ENCODE assay signal across 9 cellular contexts in genomic region chr4:15771419-15772058, GRCh38. TPM values are rescaled to one million over a fixed set of nuclear protein-coding genes. Genes with fewer than 3 reads are reported as not detected.
DNase-seq lines count a peak whose midpoint lies in the region; ATAC-seq and TF ChIP-seq lines count a peak whose summit lies in the region.
"Had no signal": no experiment of that assay in that cellular context is flagged by ENCODE, and none has a peak within 500 bp of the region (broad histone marks: within the 10 kb centered on the region; RNA-seq: fewer than 3 reads in every experiment).

No MANE protein-coding gene starts in this region.

- peak; percentile 37 for DNase-seq in activated T-helper 1 cell treated with anti-CD3 and anti-CD28 coated beads, Interleukin-12 subunit alpha, Interleukin-12 subunit beta, Interleukin-2, Interleukin-4 antibody, amounts not matched to agents 30 ng/mL and 10 ng/mL and 1 ng/mL, durations not matched to agents 14 hours and 24 hours and 36 hours (ENCODE audit: low spot score)
- DNase-seq in DMS79 (lab: John Stamatoyannopoulos, UW): no peak
- no peak for DNase-seq in coronary artery (ENCODE audit: low spot score)
- DNase-seq in MG63: no peak
- no peak for DNase-seq in H9
- DNase-seq: NCI-H510A had no signal

- no peak overlapping the region for H3K4me3 ChIP-seq in coronary artery
- no peak overlapping the region for H3K4me3 ChIP-seq in MG63

- H3K4me1 Mint-ChIP-seq in activated T-helper 1 cell treated with anti-CD3 and anti-CD28 coated beads, Interleukin-12 subunit alpha, Interleukin-12 subunit beta, Interleukin-2, Interleukin-4 antibody, amounts not matched to agents 30 ng/mL and 10 ng/mL and 1 ng/mL, durations not matched to agents 14 hours and 24 hours and 36 hours (ENCODE audit: low read depth): peaks cover 85% of the 10 kb centered on the region
- H3K4me1 Mint-ChIP-seq in H9: peaks cover 0 to 6% of the 10 kb centered on the region in 2 experiments; a peak in 2 of 4 replicates

- no peaks in the 10 kb centered on the region for H3K9me3 Mint-ChIP-seq in activated T-helper 1 cell treated with anti-CD3 and anti-CD28 coated beads, Interleukin-12 subunit alpha, Interleukin-12 subunit beta, Interleukin-2, Interleukin-4 antibody, amounts not matched to agents 30 ng/mL and 10 ng/mL and 1 ng/mL, durations not matched to agents 14 hours and 24 hours and 36 hours
- no peaks in the 10 kb centered on the region for H3K9me3 Mint-ChIP-seq in H9

- peak overlapping the region; percentile 86 for H3K27ac Mint-ChIP-seq in activated T-helper 1 cell treated with anti-CD3 and anti-CD28 coated beads, Interleukin-12 subunit alpha, Interleukin-12 subunit beta, Interleukin-2, Interleukin-4 antibody, amounts not matched to agents 30 ng/mL and 10 ng/mL and 1 ng/mL, durations not matched to agents 14 hours and 24 hours and 36 hours
- H3K27ac Mint-ChIP-seq in H9: no peak overlapping the region

- no peak overlapping the region for H3K4ac ChIP-seq in H9 (ENCODE audit: low read depth, low read length)

- no peaks in the 10 kb centered on the region for H3K9me3 ChIP-seq in MG63
- H3K9me3 ChIP-seq in H9 (ENCODE audit: control insufficient read depth, low read depth, low read length): no peaks in the 10 kb centered on the region

- no peak overlapping the region for H3K56ac ChIP-seq in H9 (ENCODE audit: insufficient read length, low read depth, low read length)

- no peak overlapping the region for H2AFZ ChIP-seq in H9 (ENCODE audit: low read length)

- no peak overlapping the region for H2BK120ac ChIP-seq in H9 (ENCODE audit: low read depth, low read length, poor library complexity, severe bottlenecking)

- H4K8ac ChIP-seq in H9 (replicated peaks; ENCODE audit: insufficient read length, low read depth, low read length): no peak overlapping the region

- no peak overlapping the region for H4K91ac ChIP-seq in H9 (ENCODE audit: insufficient read length, low read depth, low read length)

- H2BK15ac ChIP-seq in H9 (ENCODE audit: low read depth, low read length): no peak overlapping the region

- H3K27me3 ChIP-seq in MG63: no peaks in the 10 kb centered on the region
- H3K27me3 ChIP-seq in H9 (ENCODE audit: insufficient read depth, low read length): no peaks in the 10 kb centered on the region

- no peak overlapping the region for H2BK5ac ChIP-seq in H9 (ENCODE audit: insufficient read length, low read length)

- no peak overlapping the region for H3K27ac ChIP-seq in coronary artery
- no peak overlapping the region for H3K27ac ChIP-seq in H9 (ENCODE audit: insufficient read length, low read depth, low read length)

- H3K36me3 Mint-ChIP-seq in activated T-helper 1 cell treated with anti-CD3 and anti-CD28 coated beads, Interleukin-12 subunit alpha, Interleukin-12 subunit beta, Interleukin-2, Interleukin-4 antibody, amounts not matched to agents 30 ng/mL and 10 ng/mL and 1 ng/mL, durations not matched to agents 14 hours and 24 hours and 36 hours (ENCODE audit: low read depth): peaks cover 20% of the 10 kb centered on the region
- no peaks in the 10 kb centered on the region; a peak in 1 of 7 replicates for H3K36me3 Mint-ChIP-seq in H9 (ENCODE audit: insufficient read depth in 1 of 3, low read depth in 3 of 3)

- H4K5ac ChIP-seq in H9 (ENCODE audit: insufficient read length, low read depth, low read length): no peak overlapping the region

- no peak overlapping the region for H2BK12ac ChIP-seq in H9 (ENCODE audit: insufficient read length, low read depth, low read length)

- no peak overlapping the region for H3K18ac ChIP-seq in H9 (ENCODE audit: insufficient read length, low read depth, low read length)

- no peaks in the 10 kb centered on the region for H3K27me3 Mint-ChIP-seq in activated T-helper 1 cell treated with anti-CD3 and anti-CD28 coated beads, Interleukin-12 subunit alpha, Interleukin-12 subunit beta, Interleukin-2, Interleukin-4 antibody, amounts not matched to agents 30 ng/mL and 10 ng/mL and 1 ng/mL, durations not matched to agents 14 hours and 24 hours and 36 hours (ENCODE audit: insufficient read depth)
- peaks cover 46% of the 10 kb centered on the region for H3K27me3 Mint-ChIP-seq in H9 (ENCODE audit: low read depth)

- no peak overlapping the region for H3K9ac ChIP-seq in H9 (ENCODE audit: extremely low read depth, insufficient read length, low read length)

- no peak overlapping the region for H2AK5ac ChIP-seq in H9 (ENCODE audit: insufficient read length, low read length)

- no peaks in the 10 kb centered on the region for H4K20me1 ChIP-seq in H9 (ENCODE audit: control insufficient read depth, insufficient read depth, insufficient read length)

- H3K23ac ChIP-seq in H9 (ENCODE audit: insufficient read length, low read depth, low read length): no peak overlapping the region

- no peaks in the 10 kb centered on the region for H3K4me1 ChIP-seq in H9 (ENCODE audit: insufficient read depth, low read length)

- peak overlapping the region; percentile 66 for H3K4me3 Mint-ChIP-seq in activated T-helper 1 cell treated with anti-CD3 and anti-CD28 coated beads, Interleukin-12 subunit alpha, Interleukin-12 subunit beta, Interleukin-2, Interleukin-4 antibody, amounts not matched to agents 30 ng/mL and 10 ng/mL and 1 ng/mL, durations not matched to agents 14 hours and 24 hours and 36 hours
- H3K4me3 Mint-ChIP-seq in H9: no peak overlapping the region

- WGBS in H9 (ENCODE audit: extremely low coverage, insufficient read length, low lambda C conversion rate): no CpG with 5 or more reads among the region's 1 CpG

- no peak overlapping the region for H2BK20ac ChIP-seq in H9 (ENCODE audit: low read depth, low read length, poor library complexity, severe bottlenecking)

- H3K4me2 ChIP-seq in H9 (ENCODE audit: insufficient read depth, insufficient read length, low read length): no peak overlapping the region

- no peaks in the 10 kb centered on the region for H3K36me3 ChIP-seq in MG63

- no peaks in the 10 kb centered on the region for H3K79me2 ChIP-seq in H9 (ENCODE audit: insufficient read depth, low read length)

- intact Hi-C loops in activated T-helper 1 cell treated with anti-CD3 and anti-CD28 coated beads, Interleukin-12 subunit alpha, Interleukin-12 subunit beta, Interleukin-2, Interleukin-4 antibody, amounts not matched to agents 30 ng/mL and 10 ng/mL and 1 ng/mL, durations not matched to agents 14 hours and 24 hours and 36 hours (cut with micrococcal nuclease): loop anchor here (1.0 to 5.0 kb wide), 6 partner anchors 8 to 769 kb away; partner anchors contain the start of gene CPEB2

- no peak overlapping the region for H3T11ph ChIP-seq in H9 (ENCODE audit: low read length)

- no peaks in the 10 kb centered on the region for H3K23me2 ChIP-seq in H9 (ENCODE audit: insufficient read length, low read depth, low read length, poor library complexity, severe bottlenecking)

- H3K79me1 ChIP-seq in H9 (ENCODE audit: insufficient read depth, low read depth, low read length, poor library complexity, severe bottlenecking): no peaks in the 10 kb centered on the region

- ATAC-seq in GM18498 (IDR thresholded peaks at IDR 0.05; ENCODE audit: unreplicated experiment) (peak; percentile 77), GM19452 (IDR thresholded peaks at IDR 0.05; ENCODE audit: unreplicated experiment) (peak; percentile 82), HG03064 (IDR thresholded peaks at IDR 0.05; ENCODE audit: low read depth, unreplicated experiment) (peak; percentile 74)

- H3K14ac ChIP-seq in H9 (ENCODE audit: insufficient read depth, low read length): no peak overlapping the region

- TF ChIP-seq CTCF in coronary artery (IDR thresholded peaks at IDR 0.05) (no peak), H9 (conservative IDR thresholded peaks at IDR 0.05) (no peak)

RNA-seq across cellular contexts. Expression of gene CD38, which starts 6.6 kb away (rescaled TPM):
- 148 and 152 TPM in 2 replicates for total RNA-seq in activated T-helper 1 cell treated with anti-CD3 and anti-CD28 coated beads, Interleukin-12 subunit alpha, Interleukin-12 subunit beta, Interleukin-2, Interleukin-4 antibody, amounts not matched to agents 30 ng/mL and 10 ng/mL and 1 ng/mL, durations not matched to agents 14 hours and 24 hours and 36 hours
- not detected in 2 replicates for total RNA-seq in MG63 (2014; rRNA removed; shearing (Covaris generic); ENCODE audit: low replicate concordance)
- total RNA-seq in H9 (2021): 0.07 and 0.57 TPM in 2 replicates

Comparison
In these comparisons a context has a peak if more than half of its experiments do, and no peak if none do; other contexts are left out.
1. RNA of gene CD38, which starts 6.6 kb away (total RNA-seq): 148 to 152 TPM in activated T-helper 1 cell treated with anti-CD3 and anti-CD28 coated beads, Interleukin-12 subunit alpha, Interleukin-12 subunit beta, Interleukin-2, Interleukin-4 antibody, amounts not matched to agents 30 ng/mL and 10 ng/mL and 1 ng/mL, durations not matched to agents 14 hours and 24 hours and 36 hours; 0.07 to 0.57 TPM in H9 and not detected in MG63; every median in the first group is over 10 times any median in the second.
2. Peak in every context shown above with its lines, with median percentiles within 50 percentile points of each other: ATAC-seq.